Comparison of ENCODE assay signal across 8 cellular contexts in genomic region chr2:105744091-105744908, GRCh38. TPM values are rescaled to one million over a fixed set of nuclear protein-coding genes. Genes with fewer than 3 reads are reported as not detected.
A peak's percentile ranks its signal among the peaks of the same experiment; 100 is the strongest.
DNase-seq lines count a peak whose midpoint lies in the region; ATAC-seq, FAIRE-seq and TF ChIP-seq lines count a peak whose summit lies in the region.

No MANE protein-coding gene starts in this region.

- H3K4me3 Mint-ChIP-seq in Caco-2 (ENCODE audit: unreplicated experiment) = peak overlapping the region; percentile 80

- TF ChIP-seq CTCF in Caco-2 (IDR thresholded peaks at IDR 0.05; ENCODE audit: insufficient read depth in 1 of 2, low read depth in 1 of 2, low read length in 1 of 2, severe bottlenecking in 1 of 2, unreplicated experiment in 1 of 2) (no peak), pancreas (IDR thresholded peaks at IDR 0.05) (no peak)

- peaks cover 21% of the 10 kb centered on the region for H3K4me1 Mint-ChIP-seq in Caco-2 (ENCODE audit: low read depth, unreplicated experiment)

- POLR2A ChIA-PET in Caco-2 (lab: Charles Lee) = no interaction called here

- FAIRE-seq in pancreas (lab: Jason Lieb, UNC) = no peak

- CTCF ChIA-PET in Caco-2 (lab: Charles Lee) = interaction anchor here (1.5 kb wide), 1 partner anchor 67 kb away, joined by 4 read pairs; no protein-coding TSS in a partner anchor

- H3K27ac ChIP-seq in pancreas = peak overlapping the region; percentile 77 to 93 (median 90)

- H3K27me3 Mint-ChIP-seq in Caco-2 (ENCODE audit: insufficient read depth, unreplicated experiment) = no peaks in the 10 kb centered on the region

- H3K36me3 ChIP-seq in Caco-2 (ENCODE audit: control insufficient read depth, insufficient read depth, low read length) = peaks cover 3% of the 10 kb centered on the region
- H3K36me3 ChIP-seq in pancreas = no peaks in the 10 kb centered on the region

- H3K4me3 ChIP-seq in Caco-2 (ENCODE audit: low read depth, low read length) = peak overlapping the region; percentile 67
- peak overlapping the region; percentile 43 to 82 (median 57) for H3K4me3 ChIP-seq in pancreas

- WGBS in pancreas, 2 donors = 4 to 7% methylated on average over 39 to 75 of the region's 75 CpGs

- DNase-seq in Caco-2 = peak; percentile 58 to 79
- DNase-seq in RPMI7951 (ENCODE audit: low read depth) = peak; percentile 63
- DNase-seq in activated naive CD4-positive, alpha-beta T cell treated with anti-CD3 and anti-CD28 coated beads, Interleukin-2, amount 50 U/mL, for 72 hours (ENCODE audit: low spot score in 2 of 2) = peak in 1 of 2 donors; percentile 67
- peak; percentile 90 for DNase-seq in Right ventricle myocardium inferior (ENCODE audit: missing footprints)
- DNase-seq in pancreas = peak; percentile 58 to 89 (median 72)
- no peak for DNase-seq in putamen (ENCODE audit: low spot score)

- TSS peak; percentile 71 for BruUV-seq in Caco-2 (replicated peaks; lab: Mats Ljungman, UMichigan)

- H3K4me1 ChIP-seq in Caco-2 = peaks cover 20% of the 10 kb centered on the region
- peaks cover 0 to 20% (median 15%) of the 10 kb centered on the region in 3 donors for H3K4me1 ChIP-seq in pancreas

- intact Hi-C loops in Caco-2 (cut with micrococcal nuclease; ENCODE audit: unreplicated experiment) (loop anchor here (2.0 kb wide), 2 partner anchors 13 to 57 kb away; no protein-coding TSS in a partner anchor), Right ventricle myocardium inferior (cut with DNase I) (loop anchor here (5.0 to 10.0 kb wide), 3 partner anchors 139 to 167 kb away; no protein-coding TSS in a partner anchor), pancreas (cut with DNase I) (loop anchor here in 1 of 3 donors (10.0 kb wide), 1 partner anchor 149 kb away; no protein-coding TSS in a partner anchor)

- peak overlapping the region; percentile 85 for H3K27ac Mint-ChIP-seq in Caco-2 (ENCODE audit: unreplicated experiment)
- peak overlapping the region; percentile 96 to 98 for H3K27ac Mint-ChIP-seq in activated naive CD4-positive, alpha-beta T cell treated with anti-CD3 and anti-CD28 coated beads, Interleukin-2, amount 50 U/mL, for 72 hours

- ATAC-seq in GM19397 (IDR thresholded peaks at IDR 0.05; ENCODE audit: unreplicated experiment) = peak; percentile 85
- ATAC-seq in HG03460 (IDR thresholded peaks at IDR 0.05; ENCODE audit: unreplicated experiment) = peak; percentile 61
- peak; percentile 26 to 61 for ATAC-seq in activated naive CD4-positive, alpha-beta T cell treated with anti-CD3 and anti-CD28 coated beads, Interleukin-2, amount 50 U/mL, for 72 hours
- ATAC-seq in Right ventricle myocardium inferior = peak; percentile 93
- ATAC-seq in pancreas = peak; percentile 76 to 89 (median 82)

- H3K27me3 ChIP-seq in Caco-2 (replicated peaks; ENCODE audit: control insufficient read depth, insufficient read depth, low read length) = no peaks in the 10 kb centered on the region
- no peaks in the 10 kb centered on the region for H3K27me3 ChIP-seq in pancreas

- peaks cover 32% of the 10 kb centered on the region for H3K36me3 Mint-ChIP-seq in Caco-2 (ENCODE audit: insufficient read depth, unreplicated experiment)
- H3K36me3 Mint-ChIP-seq in activated naive CD4-positive, alpha-beta T cell treated with anti-CD3 and anti-CD28 coated beads, Interleukin-2, amount 50 U/mL, for 72 hours = peaks cover 40 to 51% of the 10 kb centered on the region in 2 donors

- no peaks in the 10 kb centered on the region for H3K9me3 Mint-ChIP-seq in Caco-2 (ENCODE audit: unreplicated experiment)
- H3K9me3 Mint-ChIP-seq in activated naive CD4-positive, alpha-beta T cell treated with anti-CD3 and anti-CD28 coated beads, Interleukin-2, amount 50 U/mL, for 72 hours = peaks cover 7 to 11% of the 10 kb centered on the region in 2 donors

- no peaks in the 10 kb centered on the region for H3K9me3 ChIP-seq in Caco-2
- H3K9me3 ChIP-seq in pancreas = no peaks in the 10 kb centered on the region

RNA-seq across cellular contexts. Expression of gene NCK2, which starts 0.4 kb away (rescaled TPM):
- 89.0 and 95.7 TPM in 2 replicates for total RNA-seq in Caco-2 (2022)
- 32.4 and 34.5 TPM in 2 replicates for total RNA-seq in RPMI7951 (2014; rRNA removed; shearing (Covaris generic))
- total RNA-seq in activated naive CD4-positive, alpha-beta T cell treated with anti-CD3 and anti-CD28 coated beads, Interleukin-2, amount 50 U/mL, for 72 hours = 10 to 100 TPM; 89.3 to 98.5 TPM
- 32.9 TPM for total RNA-seq in Right ventricle myocardium inferior
- 10 to 100 TPM; 30.8 to 57.6 (median 31.4) TPM for total RNA-seq in pancreas
- polyA plus RNA-seq in pancreas = 10 to 100 TPM; 28.4 to 29.9 TPM
